ENCODE assay signal across 8 cellular contexts in the genomic region with DNA sequence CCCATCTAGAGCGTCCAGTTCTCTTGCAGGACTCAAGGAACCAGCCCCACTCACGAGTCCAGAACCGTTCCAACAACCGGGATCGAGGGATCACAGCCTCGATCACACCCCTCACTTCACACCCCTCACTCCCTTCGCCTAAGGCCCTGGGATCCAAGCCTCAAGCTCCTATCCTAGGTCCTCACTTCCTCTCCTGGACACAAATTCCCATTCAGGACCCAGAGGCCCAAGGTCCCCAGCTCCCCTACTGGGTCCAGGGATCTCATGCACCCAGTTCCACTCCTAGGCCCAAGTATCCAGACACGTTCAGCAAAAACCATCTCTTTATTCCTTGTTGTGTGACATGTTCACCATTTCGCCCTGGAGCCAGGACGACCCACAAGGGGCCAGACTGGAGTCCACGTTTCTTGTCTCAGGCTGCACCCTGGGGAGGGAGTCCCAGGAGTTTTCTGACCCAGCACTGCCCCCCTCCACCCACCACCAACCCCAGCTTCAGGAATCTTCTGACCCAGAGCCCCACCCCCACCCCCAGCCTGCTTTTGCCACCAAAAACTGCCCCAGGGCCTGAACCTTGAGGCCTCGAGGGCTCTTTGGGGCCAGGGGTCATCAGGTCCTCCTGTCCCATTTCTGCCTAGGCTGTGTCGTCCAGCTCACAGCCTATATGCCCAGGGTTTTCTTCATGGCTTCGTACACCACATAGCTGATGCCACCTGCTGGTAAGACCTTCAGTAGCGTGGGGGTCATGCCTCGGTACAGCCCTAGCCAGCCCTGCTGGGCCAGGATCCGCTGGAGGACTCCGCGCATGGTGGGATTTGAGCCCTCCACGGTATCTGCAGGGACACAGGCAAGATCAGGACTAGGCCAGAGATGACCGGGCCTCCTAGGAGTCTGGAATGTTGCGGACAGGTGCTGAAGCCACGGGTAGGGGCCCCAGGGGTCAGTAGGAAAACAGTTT. TPM values are rescaled to one million over a fixed set of nuclear protein-coding genes. Genes with fewer than 3 reads are reported as not detected.
DNase-seq lines count a peak whose midpoint lies in the region; ATAC-seq, FAIRE-seq and TF ChIP-seq lines count a peak whose summit lies in the region.

No MANE protein-coding gene starts in this region.

- H3K9me3 Mint-ChIP-seq in IgD-negative memory B cell (no peaks in the 10 kb centered on the region), astrocyte (ENCODE audit: unreplicated experiment) (peaks cover 3% of the 10 kb centered on the region), mesothelial cell of epicardium (no peaks in the 10 kb centered on the region)

- no peak overlapping the region for H3K4me3 ChIP-seq in astrocyte (ENCODE audit: insufficient read depth, low read depth, low read length)

- H3K27ac Mint-ChIP-seq in IgD-negative memory B cell (peak overlapping the region; percentile 76 to 99 (median 80)), astrocyte (ENCODE audit: unreplicated experiment) (peak overlapping the region; percentile 59), mesothelial cell of epicardium (peak overlapping the region; percentile 83)

- peaks cover 31% of the 10 kb centered on the region for H3K79me2 ChIP-seq in astrocyte (ENCODE audit: insufficient read depth, low read length)

- H3K36me3 Mint-ChIP-seq in IgD-negative memory B cell (no peaks in the 10 kb centered on the region), astrocyte (ENCODE audit: low read depth, unreplicated experiment) (no peaks in the 10 kb centered on the region), mesothelial cell of epicardium (peaks cover 3% of the 10 kb centered on the region)

- H3K4me1 ChIP-seq in astrocyte (ENCODE audit: insufficient read depth, low read length), result peaks cover 11% of the 10 kb centered on the region

- no peak overlapping the region for H3K9ac ChIP-seq in astrocyte (ENCODE audit: low read length)

- H3K4me2 ChIP-seq in astrocyte (ENCODE audit: low read length), result peak overlapping the region; percentile 1

- ATAC-seq in GM18505 (IDR thresholded peaks at IDR 0.05; ENCODE audit: unreplicated experiment) (no peak), HG03442 (IDR thresholded peaks at IDR 0.05; ENCODE audit: unreplicated experiment) (no peak)

- TF ChIP-seq POLR2A in GM18505 (IDR thresholded peaks at IDR 0.05; ENCODE audit: borderline replicate concordance, extremely low read depth, insufficient read depth, insufficient read length), result no peak

- peaks cover 11% of the 10 kb centered on the region for H3K36me3 ChIP-seq in astrocyte (ENCODE audit: insufficient read depth, low read length)

- no peak for FAIRE-seq in astrocyte (lab: Jason Lieb, UNC)

- H3K27ac ChIP-seq in C4-2B (peak overlapping the region; percentile 88), astrocyte (ENCODE audit: low read depth, low read length) (peak overlapping the region; percentile 51)

- H2AFZ ChIP-seq in astrocyte (ENCODE audit: low read depth, low read length), result peak overlapping the region; percentile 75

- no peaks in the 10 kb centered on the region for H3K27me3 ChIP-seq in astrocyte (ENCODE audit: insufficient read depth, low read length)

- H4K20me1 ChIP-seq in astrocyte (ENCODE audit: insufficient read depth, low read length), result peaks cover 31% of the 10 kb centered on the region

- TF ChIP-seq CTCF in C4-2B (conservative IDR thresholded peaks at IDR 0.05), result peak; percentile 70
- no peak for TF ChIP-seq CTCF in astrocyte (IDR thresholded peaks at IDR 0.05; ENCODE audit: insufficient read depth, low read depth, low read length)
- TF ChIP-seq CTCF in mesothelial cell of epicardium (IDR thresholded peaks at IDR 0.05; ENCODE audit: unreplicated experiment), result no peak

- DNase-seq in astrocyte (ENCODE audit: low read depth) (no peak), mesothelial cell of epicardium (ENCODE audit: low spot score in 2 of 2, unreplicated experiment in 2 of 2) (no peak), midbrain (lab: John Stamatoyannopoulos, UW) (no peak)
- no peak for DNase-seq in stimulated activated CD4-positive, alpha-beta T cell treated with anti-CD3 and anti-CD28 coated beads, Interleukin-4, amount 100 ng/mL, for 4 hours

- H3K4me3 Mint-ChIP-seq in IgD-negative memory B cell, result peak overlapping the region in 3 of 4 donors; percentile 84 to 96 (median 90)
- peak overlapping the region; percentile 47 for H3K4me3 Mint-ChIP-seq in astrocyte (ENCODE audit: unreplicated experiment)
- H3K4me3 Mint-ChIP-seq in mesothelial cell of epicardium, result peak overlapping the region; percentile 26

- H3K9me3 ChIP-seq in astrocyte (ENCODE audit: insufficient read depth, low read depth, low read length), result peaks cover 4% of the 10 kb centered on the region

- H3K27me3 Mint-ChIP-seq in IgD-negative memory B cell, result no peaks in the 10 kb centered on the region
- no peaks in the 10 kb centered on the region for H3K27me3 Mint-ChIP-seq in astrocyte (ENCODE audit: low read depth, unreplicated experiment)
- peaks cover 14% of the 10 kb centered on the region for H3K27me3 Mint-ChIP-seq in mesothelial cell of epicardium (ENCODE audit: low read depth)

- H3K4me1 Mint-ChIP-seq in IgD-negative memory B cell (peaks cover 4 to 26% (median 16%) of the 10 kb centered on the region in 3 donors), astrocyte (ENCODE audit: low read depth, unreplicated experiment) (peaks cover 10% of the 10 kb centered on the region), mesothelial cell of epicardium (peaks cover 16% of the 10 kb centered on the region)

RNA-seq across cellular contexts. Expression of a gene that starts 1.4 kb away (rescaled TPM):
- polyA plus RNA-seq in IgD-negative memory B cell, result 18.7 TPM
- 273 and 297 TPM in 2 replicates for total RNA-seq in astrocyte
- total RNA-seq in mesothelial cell of epicardium, result 375 to 384 TPM (median 380 TPM) in 3 replicates

RNA-seq across cellular contexts. Expression of a gene that starts 7.6 kb away (rescaled TPM):
- polyA plus RNA-seq in IgD-negative memory B cell, result not detected
- 0.55 and 0.75 TPM in 2 replicates for total RNA-seq in astrocyte
- 1.2 to 1.8 TPM (median 1.6 TPM) in 3 replicates for total RNA-seq in mesothelial cell of epicardium

RNA-seq across cellular contexts. Expression of a gene that starts 33.0 kb away (rescaled TPM):
- 25.4 TPM for polyA plus RNA-seq in IgD-negative memory B cell
- 92.3 and 95.4 TPM in 2 replicates for total RNA-seq in astrocyte
- total RNA-seq in mesothelial cell of epicardium, result 67.4 to 73.8 TPM (median 68.3 TPM) in 3 replicates

RNA-seq across cellular contexts. Expression of a gene that starts 33.6 kb away (rescaled TPM):
- polyA plus RNA-seq in IgD-negative memory B cell, result 28.2 TPM
- total RNA-seq in astrocyte (37.5 and 41.8 TPM in 2 replicates), mesothelial cell of epicardium (60.8 to 67.5 TPM (median 65.5 TPM) in 3 replicates)

RNA-seq across cellular contexts. Expression of a gene that starts 38.1 kb away (rescaled TPM):
- 4.2 TPM for polyA plus RNA-seq in IgD-negative memory B cell
- total RNA-seq in astrocyte (1.2 and 1.6 TPM in 2 replicates), mesothelial cell of epicardium (18.9 to 21.9 TPM (median 20.6 TPM) in 3 replicates)

Comparison
In these comparisons a context has a peak if more than half of its experiments do, and no peak if none do; other contexts are left out.
1. H3K4me3 Mint-ChIP-seq: peak in every context shown above with its lines; median percentile 90 in IgD-negative memory B cell; 47 in astrocyte; 26 in mesothelial cell of epicardium.